In the genomic region with DNA sequence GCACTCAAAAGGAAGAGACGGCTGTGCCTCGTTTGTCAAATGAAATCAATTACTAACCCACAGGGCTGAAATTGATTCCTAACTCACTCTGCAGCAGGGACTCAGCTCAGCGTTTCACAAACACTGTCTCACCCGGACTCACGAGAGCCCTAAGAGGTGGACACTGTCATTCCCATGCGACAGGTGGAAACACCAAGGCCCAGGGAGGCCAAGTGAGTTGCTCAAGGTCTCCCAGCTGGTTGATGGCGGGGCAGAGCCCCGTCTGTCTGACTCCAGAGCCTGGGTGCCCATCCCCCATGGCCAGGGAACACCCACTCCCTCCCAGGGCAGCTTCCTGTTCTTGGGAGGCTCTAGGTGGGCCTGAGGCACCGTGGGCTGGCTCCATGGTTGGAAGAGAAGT, we compare ENCODE assay signal across 1 cellular context.
TF ChIP-seq lines count a peak whose summit lies in the region.

No MANE protein-coding gene starts in this region.

TF ChIP-seq in GM23338, 12 proteins besides CTCF, POLR2A, EP300 and RAD21:
- no peak for TF ChIP-seq ZNF462 (CRISPR knock-in tag; IDR thresholded peaks at IDR 0.05)
- no peak for TF ChIP-seq ZNF331 (CRISPR knock-in tag; IDR thresholded peaks at IDR 0.05; ENCODE audit: low read depth)
- TF ChIP-seq EZH2phosphoT487 (IDR thresholded peaks at IDR 0.05; ENCODE audit: unreplicated experiment), result no peak
- no peak for TF ChIP-seq POLR2AphosphoS5 (IDR thresholded peaks at IDR 0.05; ENCODE audit: low read depth)
- TF ChIP-seq REST (IDR thresholded peaks at IDR 0.05; ENCODE audit: unreplicated experiment), result no peak
- TF ChIP-seq, protein P1, sequence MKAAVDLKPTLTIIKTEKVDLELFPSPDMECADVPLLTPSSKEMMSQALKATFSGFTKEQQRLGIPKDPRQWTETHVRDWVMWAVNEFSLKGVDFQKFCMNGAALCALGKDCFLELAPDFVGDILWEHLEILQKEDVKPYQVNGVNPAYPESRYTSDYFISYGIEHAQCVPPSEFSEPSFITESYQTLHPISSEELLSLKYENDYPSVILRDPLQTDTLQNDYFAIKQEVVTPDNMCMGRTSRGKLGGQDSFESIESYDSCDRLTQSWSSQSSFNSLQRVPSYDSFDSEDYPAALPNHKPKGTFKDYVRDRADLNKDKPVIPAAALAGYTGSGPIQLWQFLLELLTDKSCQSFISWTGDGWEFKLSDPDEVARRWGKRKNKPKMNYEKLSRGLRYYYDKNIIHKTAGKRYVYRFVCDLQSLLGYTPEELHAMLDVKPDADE (IDR thresholded peaks at IDR 0.05), result no peak
- no peak for TF ChIP-seq CREB1 (CRISPR knock-in tag; IDR thresholded peaks at IDR 0.05; ENCODE audit: low read depth)
- TF ChIP-seq JUNB (IDR thresholded peaks at IDR 0.05; ENCODE audit: unreplicated experiment), result no peak
- no peak for TF ChIP-seq ZNF114 (CRISPR knock-in tag; IDR thresholded peaks at IDR 0.05)
- TF ChIP-seq EZH2 (IDR thresholded peaks at IDR 0.05; ENCODE audit: low read depth, unreplicated experiment), result no peak
- TF ChIP-seq NANOG (IDR thresholded peaks at IDR 0.05; ENCODE audit: borderline replicate concordance), result no peak
- TF ChIP-seq STAT1 (IDR thresholded peaks at IDR 0.05; ENCODE audit: unreplicated experiment), result no peak
